ENCODE assay signal across 20 cellular contexts in the genomic region with DNA sequence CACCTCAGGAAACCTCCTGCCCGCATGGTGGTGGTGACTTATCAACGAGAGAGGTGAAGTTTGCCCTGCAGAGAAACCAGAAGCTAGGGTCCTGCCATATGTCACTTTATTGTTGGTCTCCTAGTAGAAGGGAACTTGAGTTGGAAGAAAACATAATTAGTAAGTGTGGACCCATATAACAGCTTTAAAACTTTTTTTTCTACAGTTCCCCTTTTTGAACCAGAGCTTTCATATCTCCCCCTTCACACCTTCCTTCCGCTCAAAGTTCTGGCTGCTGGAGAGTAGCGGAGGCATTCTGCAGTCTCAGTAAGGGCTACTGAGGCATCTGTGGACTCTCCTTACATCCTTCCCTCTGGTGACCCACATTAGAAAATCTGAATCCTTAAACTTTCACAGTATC. TPM values are rescaled to one million over a fixed set of nuclear protein-coding genes. Genes with fewer than 3 reads are reported as not detected.
A peak's percentile ranks its signal among the peaks of the same experiment; 100 is the strongest.
DNase-seq lines count a peak whose midpoint lies in the region; FAIRE-seq and TF ChIP-seq lines count a peak whose summit lies in the region.
"Had no signal": no experiment of that assay in that cellular context is flagged by ENCODE, and none has a peak within 500 bp of the region (broad histone marks: within the 10 kb centered on the region; RNA-seq: fewer than 3 reads in every experiment).

No MANE protein-coding gene starts in this region.

- H3K9me3 Mint-ChIP-seq in astrocyte (ENCODE audit: unreplicated experiment) (no peaks in the 10 kb centered on the region), nephron (no peaks in the 10 kb centered on the region)
- H3K9me3 Mint-ChIP-seq: activated CD4-positive, alpha-beta memory T cell treated with anti-CD3 and anti-CD28 coated beads, Interleukin-2, amount 10 ng/mL, durations not matched to agents 7 days and 5 days; activated naive CD8-positive, alpha-beta T cell treated with anti-CD3 and anti-CD28 coated beads, Interleukin-2, amount 50 U/mL, for 24 hours; activated T-helper 1 cell treated with anti-CD3 and anti-CD28 coated beads, Interleukin-12 subunit alpha, Interleukin-12 subunit beta, Interleukin-2, Interleukin-4 antibody, amounts not matched to agents 30 ng/mL and 10 ng/mL and 1 ng/mL, durations not matched to agents 14 hours and 24 hours and 36 hours had no signal

- H3K27me3 Mint-ChIP-seq in astrocyte (ENCODE audit: low read depth, unreplicated experiment), result no peaks in the 10 kb centered on the region
- no peaks in the 10 kb centered on the region for H3K27me3 Mint-ChIP-seq in nephron (ENCODE audit: low read depth)

- H4K20me1 ChIP-seq in astrocyte (ENCODE audit: insufficient read depth, low read length), result no peaks in the 10 kb centered on the region

- peaks cover 5% of the 10 kb centered on the region for H3K79me2 ChIP-seq in astrocyte (ENCODE audit: insufficient read depth, low read length)

- no peak for FAIRE-seq in astrocyte (lab: Jason Lieb, UNC)
- FAIRE-seq in frontal cortex (lab: Jason Lieb, UNC), result no peak
- FAIRE-seq: endothelial cell of umbilical vein, H54, HepG2, TTC549 had no signal

- H3K9ac ChIP-seq in astrocyte (ENCODE audit: low read length), result peak overlapping the region; percentile 52

- H3K4me3 Mint-ChIP-seq in astrocyte (ENCODE audit: unreplicated experiment) (peak overlapping the region; percentile 71), nephron (no peak overlapping the region)
- H3K4me3 Mint-ChIP-seq: activated CD4-positive, alpha-beta memory T cell treated with anti-CD3 and anti-CD28 coated beads, Interleukin-2, amount 10 ng/mL, durations not matched to agents 7 days and 5 days; activated naive CD8-positive, alpha-beta T cell treated with anti-CD3 and anti-CD28 coated beads, Interleukin-2, amount 50 U/mL, for 24 hours; activated T-helper 1 cell treated with anti-CD3 and anti-CD28 coated beads, Interleukin-12 subunit alpha, Interleukin-12 subunit beta, Interleukin-2, Interleukin-4 antibody, amounts not matched to agents 30 ng/mL and 10 ng/mL and 1 ng/mL, durations not matched to agents 14 hours and 24 hours and 36 hours had no signal

- TF ChIP-seq CTCF in astrocyte (IDR thresholded peaks at IDR 0.05; ENCODE audit: insufficient read depth, low read depth, low read length) (no peak), nephron (IDR thresholded peaks at IDR 0.05; ENCODE audit: unreplicated experiment in 3 of 3) (no peak)

- H3K36me3 Mint-ChIP-seq in astrocyte (ENCODE audit: low read depth, unreplicated experiment) (no peaks in the 10 kb centered on the region), nephron (ENCODE audit: low read depth) (no peaks in the 10 kb centered on the region)

- H3K4me3 ChIP-seq in astrocyte (ENCODE audit: insufficient read depth, low read depth, low read length), result no peak overlapping the region
- H3K4me3 ChIP-seq: uterus had no signal

- no peaks in the 10 kb centered on the region for H3K27me3 ChIP-seq in astrocyte (ENCODE audit: insufficient read depth, low read length)
- H3K27me3 ChIP-seq: uterus had no signal

- H3K9me3 ChIP-seq in astrocyte (ENCODE audit: insufficient read depth, low read depth, low read length), result no peaks in the 10 kb centered on the region
- H3K9me3 ChIP-seq: uterus had no signal

- H3K4me1 Mint-ChIP-seq in astrocyte (ENCODE audit: low read depth, unreplicated experiment) (peaks cover 74% of the 10 kb centered on the region), nephron (peaks cover 66% of the 10 kb centered on the region)

- H3K36me3 ChIP-seq in astrocyte (ENCODE audit: insufficient read depth, low read length), result no peaks in the 10 kb centered on the region
- H3K36me3 ChIP-seq: uterus had no signal

- H2AFZ ChIP-seq in astrocyte (ENCODE audit: low read depth, low read length), result no peak overlapping the region

- no peak overlapping the region for H3K4me2 ChIP-seq in astrocyte (ENCODE audit: low read length)

- H3K27ac ChIP-seq in astrocyte (ENCODE audit: low read depth, low read length), result no peak overlapping the region
- H3K27ac ChIP-seq: uterus had no signal

- H3K4me1 ChIP-seq in astrocyte (ENCODE audit: insufficient read depth, low read length), result peaks cover 27% of the 10 kb centered on the region
- H3K4me1 ChIP-seq: uterus had no signal

- H3K27ac Mint-ChIP-seq in astrocyte (ENCODE audit: unreplicated experiment) (peak overlapping the region; percentile 76), nephron (peak overlapping the region; percentile 81 to 89 (median 87))
- H3K27ac Mint-ChIP-seq: activated CD4-positive, alpha-beta memory T cell treated with anti-CD3 and anti-CD28 coated beads, Interleukin-2, amount 10 ng/mL, durations not matched to agents 7 days and 5 days; activated naive CD8-positive, alpha-beta T cell treated with anti-CD3 and anti-CD28 coated beads, Interleukin-2, amount 50 U/mL, for 24 hours; activated T-helper 1 cell treated with anti-CD3 and anti-CD28 coated beads, Interleukin-12 subunit alpha, Interleukin-12 subunit beta, Interleukin-2, Interleukin-4 antibody, amounts not matched to agents 30 ng/mL and 10 ng/mL and 1 ng/mL, durations not matched to agents 14 hours and 24 hours and 36 hours had no signal

- DNase-seq in AML-193 (lab: John Stamatoyannopoulos, UW), result peak; percentile 57 to 58
- peak; percentile 61 for DNase-seq in KG1 (lab: John Stamatoyannopoulos, UW)
- no peak for DNase-seq in astrocyte (ENCODE audit: low read depth)
- no peak for DNase-seq in frontal cortex (ENCODE audit: low spot score in 2 of 2)
- DNase-seq in hippocampal formation (lab: John Stamatoyannopoulos, UW), result no peak
- no peak for DNase-seq in NCI-H82 treated with DMSO at 0.1 percent for 48 hours (lab: John Stamatoyannopoulos, UW; ENCODE audit: unreplicated experiment)
- no peak for DNase-seq in GM19238 (ENCODE audit: insufficient read length, low spot score)
- DNase-seq: activated CD4-positive, alpha-beta memory T cell treated with anti-CD3 and anti-CD28 coated beads, Interleukin-2, amount 10 ng/mL, durations not matched to agents 7 days and 5 days; activated naive CD8-positive, alpha-beta T cell treated with anti-CD3 and anti-CD28 coated beads, Interleukin-2, amount 50 U/mL, for 24 hours; mesendoderm; NCI-H1092 treated with DMSO at 0.1 percent for 48 hours; NK-92 treated with Interleukin-12 subunit alpha and Interleukin-12 subunit beta, amount 100 ng/mL, for 24 hours; stimulated activated naive CD4-positive, alpha-beta T cell; uterus had no signal

RNA-seq across cellular contexts. Expression of a gene that starts 48.9 kb away (rescaled TPM):
- total RNA-seq in astrocyte, result 112 and 113 TPM in 2 replicates
- total RNA-seq in frontal cortex, result 35.5 TPM

Comparison
In these comparisons a context has a peak if more than half of its experiments do, and no peak if none do; other contexts are left out.
1. DNase-seq: peak in AML-193 (2 of 2) and KG1 (single experiment); none in astrocyte (single experiment), frontal cortex (0 of 2), hippocampal formation (0 of 2), NCI-H82 treated with DMSO at 0.1 percent for 48 hours (single experiment) and GM19238 (single experiment).